Comparison of ENCODE assay signal across 13 cellular contexts in genomic region chr6:56868687-56869086, GRCh38.
A peak's percentile ranks its signal among the peaks of the same experiment; 100 is the strongest.
DNase-seq lines count a peak whose midpoint lies in the region; ATAC-seq, FAIRE-seq and TF ChIP-seq lines count a peak whose summit lies in the region.
"Had no signal": no experiment of that assay in that cellular context is flagged by ENCODE, and none has a peak within 500 bp of the region (broad histone marks: within the 10 kb centered on the region; RNA-seq: fewer than 3 reads in every experiment).

No MANE protein-coding gene starts in this region.

- no peak for TF ChIP-seq CTCF in A673 (conservative IDR thresholded peaks at IDR 0.05; ENCODE audit: low read depth, low read length)

- H3K9me3 Mint-ChIP-seq in natural killer cell treated with Interleukin-12 subunit alpha and Interleukin-12 subunit beta and Interleukin-15 and Interleukin-18, amount 100 ng/mL, for 72 hours, result no peaks in the 10 kb centered on the region

- no peaks in the 10 kb centered on the region for H3K27me3 ChIP-seq in A673 (replicated peaks; ENCODE audit: insufficient read depth, low read depth, low read length, poor library complexity)
- H3K27me3 ChIP-seq: BLaER1 treated with 17β-estradiol and CSF1 and Interleukin-3, amounts not matched to agents 10 nM and 100 nM had no signal

- no peaks in the 10 kb centered on the region for H3K4me1 Mint-ChIP-seq in natural killer cell treated with Interleukin-12 subunit alpha and Interleukin-12 subunit beta and Interleukin-15 and Interleukin-18, amount 100 ng/mL, for 72 hours (ENCODE audit: low read depth in 2 of 2)
- H3K4me1 Mint-ChIP-seq: naive B cell had no signal

- H3K36me3 Mint-ChIP-seq in natural killer cell treated with Interleukin-12 subunit alpha and Interleukin-12 subunit beta and Interleukin-15 and Interleukin-18, amount 100 ng/mL, for 72 hours, result no peaks in the 10 kb centered on the region
- H3K36me3 Mint-ChIP-seq: naive B cell had no signal

- no peak overlapping the region for H3K27ac ChIP-seq in A673 (ENCODE audit: low read depth, low read length, poor library complexity, severe bottlenecking)

- POLR2A ChIA-PET in A673 (lab: Charles Lee; ENCODE audit: low non-redundant PET), result no interaction called here

- DNase-seq in AG20443 (ENCODE audit: low spot score) (peak; percentile 41), SW 1271 (lab: John Stamatoyannopoulos, UW) (peak; percentile 12 to 70), frontal cortex (ENCODE audit: low spot score in 2 of 2) (no peak), A673 (ENCODE audit: low spot score) (no peak), NCI-H1092 (lab: John Stamatoyannopoulos, UW) (no peak)
- no peak for DNase-seq in natural killer cell treated with Interleukin-12 subunit alpha and Interleukin-12 subunit beta and Interleukin-15 and Interleukin-18, amount 100 ng/mL, for 72 hours (ENCODE audit: low spot score)
- DNase-seq: activated CD4-positive, alpha-beta T cell treated with anti-CD3 and anti-CD28 coated beads, Interleukin-2, amount 50 U/mL, for 1 hour; activated naive CD4-positive, alpha-beta T cell treated with anti-CD3 and anti-CD28 coated beads, Interleukin-2, amount 50 U/mL, for 16 hours; naive B cell; SIG-M5 had no signal

- CTCF ChIA-PET in A673 (lab: Charles Lee), result no interaction called here

- H3K27me3 Mint-ChIP-seq in natural killer cell treated with Interleukin-12 subunit alpha and Interleukin-12 subunit beta and Interleukin-15 and Interleukin-18, amount 100 ng/mL, for 72 hours, result peaks cover 2 to 16% of the 10 kb centered on the region in 2 donors

- peak; percentile 36 for ATAC-seq in HG03432 (IDR thresholded peaks at IDR 0.05; ENCODE audit: unreplicated experiment)
- ATAC-seq in HG02970 (IDR thresholded peaks at IDR 0.05; ENCODE audit: low FRiP score, unreplicated experiment), result no peak
- ATAC-seq in natural killer cell treated with Interleukin-12 subunit alpha and Interleukin-12 subunit beta and Interleukin-15 and Interleukin-18, amount 100 ng/mL, for 72 hours, result no peak

- BruUV-seq in A673 (replicated peaks; lab: Mats Ljungman, UMichigan), result no TSS peak

- intact Hi-C loops in A673 (cut with micrococcal nuclease; ENCODE audit: unreplicated experiment), result no loop called here

- H3K27ac Mint-ChIP-seq in natural killer cell treated with Interleukin-12 subunit alpha and Interleukin-12 subunit beta and Interleukin-15 and Interleukin-18, amount 100 ng/mL, for 72 hours, result no peak overlapping the region
- H3K27ac Mint-ChIP-seq: naive B cell had no signal

- H3K4me3 ChIP-seq in A673 (ENCODE audit: low read depth, low read length, poor library complexity, severe bottlenecking), result no peak overlapping the region
- H3K4me3 ChIP-seq: BLaER1 treated with 17β-estradiol and CSF1 and Interleukin-3, amounts not matched to agents 10 nM and 100 nM had no signal

- H3K9me3 ChIP-seq in A673 (ENCODE audit: low read depth, low read length, poor library complexity, severe bottlenecking), result no peaks in the 10 kb centered on the region
- H3K9me3 ChIP-seq: BLaER1 treated with 17β-estradiol and CSF1 and Interleukin-3, amounts not matched to agents 10 nM and 100 nM had no signal

- no peaks in the 10 kb centered on the region for H3K4me1 ChIP-seq in A673 (ENCODE audit: insufficient read depth, low read length, poor library complexity, severe bottlenecking)

- H3K36me3 ChIP-seq in A673 (ENCODE audit: insufficient read depth, low read length, poor library complexity, severe bottlenecking), result no peaks in the 10 kb centered on the region
- H3K36me3 ChIP-seq: BLaER1 treated with 17β-estradiol and CSF1 and Interleukin-3, amounts not matched to agents 10 nM and 100 nM had no signal

- H3K4me3 Mint-ChIP-seq in natural killer cell treated with Interleukin-12 subunit alpha and Interleukin-12 subunit beta and Interleukin-15 and Interleukin-18, amount 100 ng/mL, for 72 hours, result no peak overlapping the region
- H3K4me3 Mint-ChIP-seq: naive B cell had no signal

- FAIRE-seq in frontal cortex (lab: Jason Lieb, UNC), result peak; percentile 50

Comparison
In these comparisons a context has a peak if more than half of its experiments do, and no peak if none do; other contexts are left out.
1. DNase-seq: peak in AG20443 (single experiment) and SW 1271 (2 of 2); none in frontal cortex (0 of 2), A673 (single experiment), NCI-H1092 (single experiment) and natural killer cell treated with Interleukin-12 subunit alpha and Interleukin-12 subunit beta and Interleukin-15 and Interleukin-18, amount 100 ng/mL, for 72 hours (single experiment).